Comparison of ENCODE assay signal across 18 cellular contexts in the genomic region with DNA sequence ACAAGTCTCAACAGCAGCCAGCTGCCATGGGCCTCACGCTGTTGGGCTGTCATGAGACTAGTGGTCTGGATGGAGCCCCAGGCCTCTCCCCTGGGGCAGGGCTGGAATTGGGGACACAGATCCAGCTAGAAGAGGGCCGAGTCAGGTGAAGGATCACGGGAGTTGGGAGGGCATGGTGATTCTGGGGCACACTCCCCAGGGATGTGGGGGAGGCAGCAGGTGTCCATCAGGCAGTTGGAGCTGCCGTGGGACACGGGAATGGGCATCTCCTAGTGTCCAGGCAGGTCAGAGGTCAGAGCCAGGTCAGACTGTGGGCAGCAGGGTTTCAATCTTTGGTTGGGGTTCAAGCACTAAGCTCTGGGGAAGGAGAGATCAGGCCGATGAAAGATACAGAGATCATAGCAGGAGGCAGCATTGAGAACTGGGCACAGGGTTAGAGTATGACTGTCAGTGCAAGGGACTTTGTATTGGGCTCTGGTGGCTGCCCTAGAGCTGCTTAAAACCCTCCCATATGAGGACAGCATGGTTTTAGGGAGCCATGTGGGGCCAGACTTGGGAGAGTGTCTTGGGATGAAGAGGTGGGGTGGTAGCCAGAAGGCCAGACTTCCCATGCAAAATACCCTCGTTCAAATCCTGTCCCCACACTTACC. TPM values are rescaled to one million over a fixed set of nuclear protein-coding genes. Genes with fewer than 3 reads are reported as not detected.
DNase-seq lines count a peak whose midpoint lies in the region; ATAC-seq, FAIRE-seq and TF ChIP-seq lines count a peak whose summit lies in the region.
"Had no signal": no experiment of that assay in that cellular context is flagged by ENCODE, and none has a peak within 500 bp of the region (broad histone marks: within the 10 kb centered on the region; RNA-seq: fewer than 3 reads in every experiment).

No MANE protein-coding gene starts in this region.

- no peaks in the 10 kb centered on the region for H3K9me1 ChIP-seq in K562 (ENCODE audit: control insufficient read depth, insufficient read depth, low read length)

- H3K27ac ChIP-seq in K562 (ENCODE audit: extremely low read depth, low read depth, low read length) (peak overlapping the region; percentile 51; the same call in 1 of the 3 replicates), neural progenitor cell (no peak overlapping the region), upper lobe of left lung (peak overlapping the region; percentile 35 to 67 (median 64)), MM.1S (ENCODE audit: low read length) (no peak overlapping the region)
- H3K27ac ChIP-seq: BLaER1 had no signal

- H3K36me3 ChIP-seq in K562 (ENCODE audit: control insufficient read depth, insufficient read depth, low read length) (no peaks in the 10 kb centered on the region), neural progenitor cell (no peaks in the 10 kb centered on the region), upper lobe of left lung (no peaks in the 10 kb centered on the region), MM.1S (replicated peaks; ENCODE audit: insufficient read depth, low read length) (no peaks in the 10 kb centered on the region)
- H3K36me3 ChIP-seq: BLaER1 had no signal

- H3K27me3 ChIP-seq in K562 (ENCODE audit: control insufficient read depth in 2 of 2, insufficient read depth in 2 of 2, low read length in 2 of 2): no peaks in the 10 kb centered on the region
- no peaks in the 10 kb centered on the region for H3K27me3 ChIP-seq in neural progenitor cell
- H3K27me3 ChIP-seq in upper lobe of left lung: no peaks in the 10 kb centered on the region
- no peaks in the 10 kb centered on the region for H3K27me3 ChIP-seq in MM.1S (replicated peaks; ENCODE audit: insufficient read depth, low read length)
- H3K27me3 ChIP-seq: BLaER1 had no signal

- CTCF ChIA-PET in K562 (lab: Yijun Ruan, JAX; ENCODE audit: low intra/inter-chr PET ratio): no interaction called here

- H4K20me1 ChIP-seq in K562 (replicated peaks; ENCODE audit: control insufficient read depth, insufficient read depth, low read length): no peaks in the 10 kb centered on the region
- H4K20me1 ChIP-seq in neural progenitor cell (ENCODE audit: low read depth): no peaks in the 10 kb centered on the region
- no peaks in the 10 kb centered on the region for H4K20me1 ChIP-seq in MM.1S (ENCODE audit: insufficient read depth, low read length)
- H4K20me1 ChIP-seq: BLaER1 had no signal

- H3K9me2 ChIP-seq in MM.1S (replicated peaks; ENCODE audit: insufficient read depth, low read length): no peaks in the 10 kb centered on the region

- intact Hi-C loops in K562 (cut with micrococcal nuclease): no loop called here
- intact Hi-C loops in left ventricle myocardium superior (cut with micrococcal nuclease): no loop called here

- H3K4me1 ChIP-seq in K562 (replicated peaks in 1 of 2; ENCODE audit: control insufficient read depth in 2 of 2, insufficient read depth in 2 of 2, low read length in 2 of 2) (peaks cover 7 to 12% of the 10 kb centered on the region in 2 experiments; a peak in 3 of 5 replicates), neural progenitor cell (no peaks in the 10 kb centered on the region), upper lobe of left lung (peaks cover 0 to 10% (median 0%) of the 10 kb centered on the region in 4 donors), MM.1S (ENCODE audit: low read length) (no peaks in the 10 kb centered on the region)

- TF ChIP-seq EP300 in K562 (IDR thresholded peaks at IDR 0.05; ENCODE audit: low read length) (no peak), upper lobe of left lung (IDR thresholded peaks at IDR 0.05) (no peak)

- H3K4me2 ChIP-seq in K562 (ENCODE audit: insufficient read depth, low read length) (peak overlapping the region; percentile 35; the same call in 1 of the 2 replicates), neural progenitor cell (no peak overlapping the region), MM.1S (ENCODE audit: low read depth, low read length) (no peak overlapping the region)
- H3K4me2 ChIP-seq: BLaER1 had no signal

- no peaks in the 10 kb centered on the region for H3F3A ChIP-seq in neural progenitor cell (ENCODE audit: low read depth)
- no peaks in the 10 kb centered on the region for H3F3A ChIP-seq in MM.1S (ENCODE audit: insufficient read depth, low read length)

- H3K36me3 Mint-ChIP-seq in neural progenitor cell: no peaks in the 10 kb centered on the region
- no peaks in the 10 kb centered on the region for H3K36me3 Mint-ChIP-seq in nephron progenitor cell (ENCODE audit: low read depth)
- H3K36me3 Mint-ChIP-seq: activated naive CD4-positive, alpha-beta T cell treated with anti-CD3 and anti-CD28 coated beads, Interleukin-2, amount 50 U/mL, for 24 hours; immature natural killer cell had no signal

- no peaks in the 10 kb centered on the region for H3K9me3 ChIP-seq in K562 (replicated peaks; ENCODE audit: control insufficient read depth, insufficient read depth, low read depth, low read length)
- no peaks in the 10 kb centered on the region for H3K9me3 ChIP-seq in neural progenitor cell (ENCODE audit: low read depth)
- no peaks in the 10 kb centered on the region for H3K9me3 ChIP-seq in upper lobe of left lung
- no peaks in the 10 kb centered on the region for H3K9me3 ChIP-seq in MM.1S (replicated peaks; ENCODE audit: insufficient read depth, low read length)
- H3K9me3 ChIP-seq: BLaER1 had no signal

- no peak for FAIRE-seq in K562 (lab: Jason Lieb, UNC)
- FAIRE-seq: frontal cortex had no signal

- H2AFZ ChIP-seq in K562 (ENCODE audit: low read depth, low read length) (peak overlapping the region; percentile 91), neural progenitor cell (replicated peaks) (no peak overlapping the region), MM.1S (ENCODE audit: low read length) (no peak overlapping the region)

- in situ Hi-C loops in K562 (cut with MboI): no loop called here

- WGBS in K562 (ENCODE audit: insufficient coverage, low coverage, missing lambda C conversion rate): 46% methylated on average over 7 of the region's 7 CpGs
- WGBS in upper lobe of left lung, 2 donors: 67 to 75% methylated on average over 6 to 7 of the region's 7 CpGs

- no peak overlapping the region for H3K4me3 ChIP-seq in K562
- no peak overlapping the region for H3K4me3 ChIP-seq in neural progenitor cell
- no peak overlapping the region for H3K4me3 ChIP-seq in upper lobe of left lung
- H3K4me3 ChIP-seq in MM.1S (ENCODE audit: low read length): no peak overlapping the region
- H3K4me3 ChIP-seq: BLaER1 had no signal

- peak overlapping the region; percentile 80 for H3K27ac Mint-ChIP-seq in neural progenitor cell
- H3K27ac Mint-ChIP-seq in nephron progenitor cell: no peak overlapping the region
- H3K27ac Mint-ChIP-seq: activated CD4-positive, alpha-beta T cell treated with anti-CD3 and anti-CD28 coated beads for 36 hours; activated naive CD4-positive, alpha-beta T cell treated with anti-CD3 and anti-CD28 coated beads, Interleukin-2, amount 50 U/mL, for 24 hours; immature natural killer cell had no signal

- ATAC-seq in K562 (peak; percentile 6; the same call in 1 of the 3 replicates), left ventricle myocardium superior (peak; percentile 32), upper lobe of left lung (ENCODE audit: low FRiP score in 2 of 2) (no peak), HG03342 (IDR thresholded peaks at IDR 0.05; ENCODE audit: unreplicated experiment) (no peak), HG03039 (IDR thresholded peaks at IDR 0.05; ENCODE audit: unreplicated experiment) (no peak)
- ATAC-seq: activated CD4-positive, alpha-beta T cell treated with anti-CD3 and anti-CD28 coated beads for 36 hours had no signal

- H3K79me2 ChIP-seq in K562 (ENCODE audit: control insufficient read depth, insufficient read depth, low read length) (no peaks in the 10 kb centered on the region), neural progenitor cell (ENCODE audit: low read depth) (no peaks in the 10 kb centered on the region), MM.1S (ENCODE audit: low read length) (no peaks in the 10 kb centered on the region)

- POLR2A ChIA-PET in K562 (lab: Yijun Ruan, JAX): interaction anchor here (0.5 to 2.0 kb wide), 9 partner anchors 8 to 437 kb away, joined by 3 to 9 read pairs (median 4); a partner anchor contains a TSS

- DNase-seq in K562 (ENCODE audit: extremely low read depth in 1 of 4, low spot score in 3 of 4) (no peak), left ventricle myocardium superior (no peak), neural progenitor cell (ENCODE audit: low spot score) (no peak), upper lobe of left lung (no peak), nephron progenitor cell (no peak), MM.1S (no peak)
- DNase-seq: activated CD4-positive, alpha-beta T cell treated with anti-CD3 and anti-CD28 coated beads for 36 hours; DMS79 treated with DMSO at 0.1 percent for 48 hours; effector CD8-positive, alpha-beta T cell; immature natural killer cell; NCI-H2107; NCI-H748 treated with DMSO at 0.1 percent for 48 hours; SHP77 had no signal

- peaks cover 6% of the 10 kb centered on the region for H3K27me3 Mint-ChIP-seq in neural progenitor cell (ENCODE audit: insufficient read depth, low read depth)
- H3K27me3 Mint-ChIP-seq in nephron progenitor cell (ENCODE audit: low read depth, poor library complexity): peaks cover 6% of the 10 kb centered on the region
- H3K27me3 Mint-ChIP-seq: activated CD4-positive, alpha-beta T cell treated with anti-CD3 and anti-CD28 coated beads for 36 hours; activated naive CD4-positive, alpha-beta T cell treated with anti-CD3 and anti-CD28 coated beads, Interleukin-2, amount 50 U/mL, for 24 hours had no signal

- H3K4me1 Mint-ChIP-seq in neural progenitor cell: peaks cover 14% of the 10 kb centered on the region
- peaks cover 44% of the 10 kb centered on the region for H3K4me1 Mint-ChIP-seq in nephron progenitor cell
- H3K4me1 Mint-ChIP-seq: activated CD4-positive, alpha-beta T cell treated with anti-CD3 and anti-CD28 coated beads for 36 hours; activated naive CD4-positive, alpha-beta T cell treated with anti-CD3 and anti-CD28 coated beads, Interleukin-2, amount 50 U/mL, for 24 hours; immature natural killer cell had no signal

- H3K9ac ChIP-seq in K562 (ENCODE audit: insufficient read depth in 1 of 2, low read depth in 2 of 2, low read length in 2 of 2) (peak overlapping the region in 1 of 2 experiments; percentile 53; a peak in 1 of 4 replicates), neural progenitor cell (no peak overlapping the region), MM.1S (ENCODE audit: low read length) (no peak overlapping the region)
- H3K9ac ChIP-seq: BLaER1 had no signal

- no peaks in the 10 kb centered on the region for H3K9me3 Mint-ChIP-seq in neural progenitor cell
- H3K9me3 Mint-ChIP-seq in nephron progenitor cell: no peaks in the 10 kb centered on the region
- H3K9me3 Mint-ChIP-seq: activated naive CD4-positive, alpha-beta T cell treated with anti-CD3 and anti-CD28 coated beads, Interleukin-2, amount 50 U/mL, for 24 hours; immature natural killer cell had no signal

- H3K4me3 Mint-ChIP-seq in neural progenitor cell: no peak overlapping the region
- H3K4me3 Mint-ChIP-seq in nephron progenitor cell: no peak overlapping the region
- H3K4me3 Mint-ChIP-seq: activated CD4-positive, alpha-beta T cell treated with anti-CD3 and anti-CD28 coated beads for 36 hours; activated naive CD4-positive, alpha-beta T cell treated with anti-CD3 and anti-CD28 coated beads, Interleukin-2, amount 50 U/mL, for 24 hours; immature natural killer cell had no signal

- TF ChIP-seq RAD21 in K562 (CRISPR knock-in tag; conservative IDR thresholded peaks at IDR 0.05 in 1 of 2, IDR thresholded peaks at IDR 0.05 in 1 of 2): no peak

- BruUV-seq in K562 (replicated peaks; lab: Mats Ljungman, UMichigan): no TSS peak

- no peak for TF ChIP-seq CTCF in K562 (IDR thresholded peaks at IDR 0.05 in 2 of 3, conservative IDR thresholded peaks at IDR 0.05 in 1 of 3; ENCODE audit: insufficient read depth in 2 of 3, low read depth in 1 of 3, low read length in 3 of 3)
- TF ChIP-seq CTCF in neural progenitor cell (IDR thresholded peaks at IDR 0.05): no peak
- TF ChIP-seq CTCF in upper lobe of left lung (IDR thresholded peaks at IDR 0.05): no peak
- TF ChIP-seq CTCF in nephron progenitor cell (IDR thresholded peaks at IDR 0.05): no peak
- no peak for TF ChIP-seq CTCF in MM.1S (IDR thresholded peaks at IDR 0.05; ENCODE audit: low read length)

- no peak for TF ChIP-seq POLR2A in K562 (conservative IDR thresholded peaks at IDR 0.05)
- no peak for TF ChIP-seq POLR2A in upper lobe of left lung (IDR thresholded peaks at IDR 0.05)

RNA-seq across cellular contexts. Expression of a gene that starts 59.2 kb away (rescaled TPM):
- 0.11 TPM in 1 of 2 replicates, not detected in the other for total RNA-seq in K562 (2011; cell fraction: chromatin; rRNA removed; ENCODE audit: low replicate concordance)
- not detected in 2 replicates for total RNA-seq in K562 (2011; cell fraction: nucleolus; rRNA removed)
- 0.15 TPM in 1 of 2 replicates, not detected in the other for total RNA-seq in K562 (2011; cell fraction: nucleoplasm; rRNA removed)
- total RNA-seq in K562 (2014; rRNA removed): 0.05 TPM in 1 of 2 replicates, not detected in the other
- 0.04 and 0.06 TPM in 2 replicates for total RNA-seq in K562 (2014; rRNA removed; fragmentation: Illumina TruSeq; extraction: Trizol)
- 0.14 TPM in 1 of 2 replicates, not detected in the other for total RNA-seq in K562 (2015; rRNA removed; fragmentation: Illumina TruSeq; extraction: Trizol)
- total RNA-seq in K562 (2021): 0.27 and 0.51 TPM in 2 replicates
- 0.04 TPM in 2 replicates for polyA plus RNA-seq in K562 (2011; rRNA removed)
- 0.01 TPM in 2 replicates for polyA plus RNA-seq in K562 (2011; cell fraction: cytosol; rRNA removed)
- 0.09 TPM in 1 of 2 replicates, not detected in the other for polyA plus RNA-seq in K562 (2011; cell fraction: nucleus; rRNA removed)
- polyA plus RNA-seq in K562 (2012): 0.05 and 0.21 TPM in 2 replicates
- 0.04 TPM in 1 of 2 replicates, not detected in the other for polyA plus RNA-seq in K562 (2014; fragmentation: Illumina TruSeq; extraction: Trizol)
- under 1 TPM; 0.17 to 0.25 TPM for polyA plus RNA-seq in K562 (2014; fragmentation: Nextera tagmentation; extraction: Ambion mirVana)
- polyA plus RNA-seq in K562 (2014; rRNA removed): 0.01 TPM in 1 of 2 replicates, not detected in the other
- polyA minus RNA-seq in K562 (2011; rRNA and poly(A)+ RNA removed): not detected in 2 replicates
- polyA minus RNA-seq in K562 (2011; cell fraction: cytosol; rRNA and poly(A)+ RNA removed): 2.0 TPM in 1 of 2 replicates, not detected in the other
- 0.13 TPM in 1 of 2 replicates, not detected in the other for polyA minus RNA-seq in K562 (2011; cell fraction: nucleus; rRNA and poly(A)+ RNA removed)
- total RNA-seq in left ventricle myocardium superior: 32.8 TPM
- total RNA-seq in neural progenitor cell (ENCODE audit: low replicate concordance): 0.99 and 1.7 TPM in 2 replicates
- total RNA-seq in upper lobe of left lung: 10 to 100 TPM in 3 of 6 donors, 1 to 10 TPM in 3; 4.3 to 13.6 (median 10.0) TPM

Comparison
In these comparisons a context has a peak if more than half of its experiments do, and no peak if none do; other contexts are left out.
1. ATAC-seq: peak in K562 (single experiment) and left ventricle myocardium superior (single experiment); none in upper lobe of left lung (0 of 2), HG03342 (single experiment) and HG03039 (single experiment).
2. H3K27ac ChIP-seq: peak in K562 (single experiment) and upper lobe of left lung (4 of 4); none in neural progenitor cell (single experiment) and MM.1S (single experiment).